ENCODE assay signal across 9 cellular contexts in the genomic region with DNA sequence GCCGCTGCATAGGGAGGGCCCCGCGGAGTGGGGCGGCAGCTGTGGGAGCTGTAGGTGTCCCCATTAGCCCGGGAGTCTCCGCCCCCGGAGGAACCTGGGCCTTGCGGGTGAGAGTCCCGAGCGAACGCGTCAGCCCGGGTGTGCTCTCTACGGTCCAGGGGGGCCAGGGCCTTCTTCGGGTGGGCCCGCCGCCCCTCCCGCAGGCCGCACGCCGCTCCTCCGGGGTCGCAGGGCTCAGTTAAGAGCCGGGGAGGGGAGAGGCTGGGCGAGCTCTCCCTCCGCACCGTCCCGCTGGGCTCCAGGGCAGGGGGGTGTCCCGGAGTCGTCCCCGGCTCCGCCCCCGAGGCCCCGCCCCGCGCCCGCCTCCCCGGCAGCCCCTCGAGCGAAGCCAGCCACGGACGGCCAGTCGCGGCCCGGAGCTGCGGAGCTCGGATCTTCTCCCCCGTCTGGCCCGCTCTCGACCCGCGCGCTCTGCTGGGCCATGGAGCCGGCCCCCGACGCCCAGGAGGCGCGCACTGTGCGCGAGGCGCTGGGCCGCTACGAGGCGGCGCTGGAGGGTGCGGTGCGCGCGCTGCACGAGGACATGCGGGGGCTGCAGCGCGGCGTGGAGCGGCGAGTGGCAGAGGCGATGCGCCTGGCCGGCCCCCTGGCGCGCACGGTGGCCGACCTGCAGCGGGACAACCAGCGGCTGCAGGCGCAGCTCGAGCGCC. TPM values are rescaled to one million over a fixed set of nuclear protein-coding genes. Genes with fewer than 3 reads are reported as not detected.
DNase-seq lines count a peak whose midpoint lies in the region; ATAC-seq, FAIRE-seq and TF ChIP-seq lines count a peak whose summit lies in the region.
"Had no signal": no experiment of that assay in that cellular context is flagged by ENCODE, and none has a peak within 500 bp of the region (broad histone marks: within the 10 kb centered on the region; RNA-seq: fewer than 3 reads in every experiment).

TSS of gene SMTNL2 (plus strand) at position 405 of the 710 bp plus-strand sequence. CDS start at position 482, 77 bp downstream.

- FAIRE-seq in RCC 7860 (lab: Jason Lieb, UNC): no peak
- FAIRE-seq: bronchial epithelial cell had no signal

- H3K9me3 ChIP-seq in SK-N-MC (ENCODE audit: low read depth, low read length) (no peaks in the 10 kb centered on the region), prostate gland (no peaks in the 10 kb centered on the region)

- intact Hi-C loops in Right ventricle myocardium superior (cut with DNase I) (no loop called here), prostate gland (cut with DNase I) (no loop called here)

- DNase-seq in D341Med (ENCODE audit: low spot score): peak; percentile 64
- no peak for DNase-seq in SK-N-MC (ENCODE audit: low read depth, low spot score)
- peak; percentile 82 for DNase-seq in Right ventricle myocardium superior
- no peak for DNase-seq in prostate gland (ENCODE audit: low spot score)
- DNase-seq in NCI-H1048 (lab: John Stamatoyannopoulos, UW): no peak
- DNase-seq in RCC 7860 (ENCODE audit: low spot score): no peak
- DNase-seq in COLO829 (ENCODE audit: low spot score): no peak

- peaks cover 5% of the 10 kb centered on the region for H3K27me3 ChIP-seq in prostate gland (replicated peaks; ENCODE audit: insufficient read depth)

- H3K36me3 ChIP-seq in SK-N-MC (ENCODE audit: insufficient read depth, low read length) (no peaks in the 10 kb centered on the region), prostate gland (no peaks in the 10 kb centered on the region)

- WGBS in prostate gland: under 1% methylated on average over 50 of the region's 88 CpGs

- TF ChIP-seq CTCF in prostate gland (IDR thresholded peaks at IDR 0.05): no peak

- ATAC-seq in Right ventricle myocardium superior (ENCODE audit: poor library complexity) (peak; percentile 87), HG03095 (IDR thresholded peaks at IDR 0.05; ENCODE audit: unreplicated experiment) (no peak)

- no peaks in the 10 kb centered on the region for H3K4me1 ChIP-seq in prostate gland (replicated peaks)

- H3K9ac ChIP-seq in SK-N-MC (ENCODE audit: insufficient read length): peak within 1 kb of the TSS; percentile 64

- H3K4me3 ChIP-seq in SK-N-MC (peak within 1 kb of the TSS; percentile 81), prostate gland (peak within 1 kb of the TSS; percentile 33 to 43)

- no peak for TF ChIP-seq POLR2A in prostate gland (IDR thresholded peaks at IDR 0.05)

- no peak within 1 kb of the TSS for H3K27ac ChIP-seq in SK-N-MC
- H3K27ac ChIP-seq in prostate gland: peak within 1 kb of the TSS in 1 of 2 donors; percentile 53

RNA-seq across cellular contexts. Expression of gene SMTNL2, which starts in this region (rescaled TPM):
- 40.4 TPM for total RNA-seq in Right ventricle myocardium superior
- total RNA-seq in prostate gland: 1 to 10 TPM; 4.6 to 6.3 TPM
- total RNA-seq: bronchial epithelial cell had no signal

Comparison
In these comparisons a context has a peak if more than half of its experiments do, and no peak if none do; other contexts are left out.
1. DNase-seq: peak in D341Med (single experiment) and Right ventricle myocardium superior (single experiment); none in SK-N-MC (single experiment), prostate gland (single experiment), NCI-H1048 (single experiment), RCC 7860 (single experiment) and COLO829 (single experiment).